ENCODE assay signal across 8 cellular contexts in genomic region chr12:89525002-89525823, GRCh38. TPM values are rescaled to one million over a fixed set of nuclear protein-coding genes. Genes with fewer than 3 reads are reported as not detected.
DNase-seq lines count a peak whose midpoint lies in the region; ATAC-seq and TF ChIP-seq lines count a peak whose summit lies in the region.

No MANE protein-coding gene starts in this region.

- ATAC-seq in GM18867 (IDR thresholded peaks at IDR 0.05; ENCODE audit: unreplicated experiment) (peak; percentile 37), HG03066 (IDR thresholded peaks at IDR 0.05; ENCODE audit: low read depth, unreplicated experiment) (peak; percentile 32)

- H3K36me3 Mint-ChIP-seq in osteocyte (ENCODE audit: unreplicated experiment), result peaks cover 5% of the 10 kb centered on the region

- no peaks in the 10 kb centered on the region for H3K4me1 ChIP-seq in NT2/D1 (ENCODE audit: insufficient read depth, insufficient read length)

- POLR2A ChIA-PET in AG04450 (lab: Yijun Ruan, JAX), result interaction anchor here (0.6 to 0.9 kb wide), 3 partner anchors 173 to 1200 kb away, joined by 3 to 5 read pairs (median 3); partner anchors contain the start of gene DUSP6

- H3K27me3 ChIP-seq in AG04450 (ENCODE audit: control insufficient read depth, insufficient read depth, low read length) (no peaks in the 10 kb centered on the region), NT2/D1 (ENCODE audit: insufficient read depth, insufficient read length) (no peaks in the 10 kb centered on the region)

- peak overlapping the region; percentile 91 for H3K4me3 ChIP-seq in AG04450 (ENCODE audit: low read depth, low read length)
- H3K4me3 ChIP-seq in NT2/D1 (ENCODE audit: insufficient read length, low read depth), result peak overlapping the region; percentile 77

- peak overlapping the region; percentile 76 for H3K27ac ChIP-seq in AG04450 (ENCODE audit: low read depth, low read length)

- TF ChIP-seq CTCF in AG04450 (IDR thresholded peaks at IDR 0.05; ENCODE audit: low read depth, low read length), result no peak
- peak; percentile 33 for TF ChIP-seq CTCF in osteocyte (IDR thresholded peaks at IDR 0.05)

- peak overlapping the region; percentile 98 for H3K4me3 Mint-ChIP-seq in osteocyte (ENCODE audit: unreplicated experiment)

- DNase-seq in AG04450 (ENCODE audit: low read depth, low spot score), result no peak
- DNase-seq in NT2/D1 (ENCODE audit: low read depth, low spot score), result no peak
- DNase-seq in activated gamma-delta T cell treated with anti-CD3 and anti-CD28 coated beads, Interleukin-2, amount 50 U/mL, for 16 hours (ENCODE audit: low read depth), result peak; percentile 13
- peak; percentile 51 for DNase-seq in globus pallidus (ENCODE audit: low spot score)
- DNase-seq in osteocyte (ENCODE audit: extremely low spot score, unreplicated experiment), result no peak
- peak; percentile 48 for DNase-seq in ureter (ENCODE audit: low spot score)

- peak overlapping the region; percentile 87 for H3K9ac ChIP-seq in NT2/D1 (ENCODE audit: insufficient read length, low read depth)

- H3K9me3 ChIP-seq in AG04450 (ENCODE audit: control insufficient read depth, insufficient read depth, low read length) (no peaks in the 10 kb centered on the region; the same call in 1 of the 2 replicates), NT2/D1 (ENCODE audit: insufficient read depth, low read length) (no peaks in the 10 kb centered on the region)

- H3K36me3 ChIP-seq in NT2/D1 (ENCODE audit: insufficient read depth, insufficient read length, low read length), result peaks cover 12% of the 10 kb centered on the region

- peak overlapping the region; percentile 96 for H3K27ac Mint-ChIP-seq in osteocyte (ENCODE audit: unreplicated experiment)

- H3K4me1 Mint-ChIP-seq in osteocyte (ENCODE audit: unreplicated experiment), result peaks cover 36% of the 10 kb centered on the region

- H3K9me3 Mint-ChIP-seq in osteocyte (ENCODE audit: unreplicated experiment), result no peaks in the 10 kb centered on the region

- no peaks in the 10 kb centered on the region for H3K27me3 Mint-ChIP-seq in osteocyte (ENCODE audit: unreplicated experiment)

- CTCF ChIA-PET in AG04450 (lab: Charles Lee), result interaction anchor here (0.6 to 5.0 kb wide), 8 partner anchors 9 to 1416 kb away, joined by 3 to 117 read pairs (median 4); no protein-coding TSS in a partner anchor

RNA-seq across cellular contexts. Expression of gene GALNT4, which starts 0.6 kb away (rescaled TPM):
- polyA plus RNA-seq in AG04450 (2011; rRNA removed), result 5.3 and 7.3 TPM in 2 replicates
- polyA minus RNA-seq in AG04450 (2011; rRNA and poly(A)+ RNA removed), result 3.7 and 6.3 TPM in 2 replicates
- 3.8 and 4.5 TPM in 2 replicates for total RNA-seq in osteocyte
- 11.7 TPM for total RNA-seq in ureter

RNA-seq across cellular contexts. Expression of gene POC1B, which starts 0.6 kb away (rescaled TPM):
- polyA plus RNA-seq in AG04450 (2011; rRNA removed), result 9.3 and 11.9 TPM in 2 replicates
- 6.9 and 15.8 TPM in 2 replicates for polyA minus RNA-seq in AG04450 (2011; rRNA and poly(A)+ RNA removed)
- total RNA-seq in osteocyte (9.9 and 10.2 TPM in 2 replicates), ureter (32.3 TPM)

Comparison
In these comparisons a context has a peak if more than half of its experiments do, and no peak if none do; other contexts are left out.
1. DNase-seq: peak in activated gamma-delta T cell treated with anti-CD3 and anti-CD28 coated beads, Interleukin-2, amount 50 U/mL, for 16 hours (single experiment), globus pallidus (single experiment) and ureter (single experiment); none in AG04450 (single experiment), NT2/D1 (single experiment) and osteocyte (single experiment).